29 cellular contexts compared by ENCODE assay signal in genomic region chr1:206653715-206654459, GRCh38. TPM values are rescaled to one million over a fixed set of nuclear protein-coding genes. Genes with fewer than 3 reads are reported as not detected.
DNase-seq lines count a peak whose midpoint lies in the region; ATAC-seq and TF ChIP-seq lines count a peak whose summit lies in the region.
"Had no signal": no experiment of that assay in that cellular context is flagged by ENCODE, and none has a peak within 500 bp of the region (broad histone marks: within the 10 kb centered on the region; RNA-seq: fewer than 3 reads in every experiment).

No MANE protein-coding gene starts in this region.

- no peaks in the 10 kb centered on the region for H3K27me3 ChIP-seq in heart right ventricle
- no peaks in the 10 kb centered on the region for H3K27me3 ChIP-seq in body of pancreas
- H3K27me3 ChIP-seq in subcutaneous abdominal adipose tissue (ENCODE audit: control insufficient read depth in 5 of 5, insufficient read depth in 4 of 5, low read length in 5 of 5): peaks cover 0 to 4% (median 0%) of the 10 kb centered on the region in 5 donors
- peaks cover 0 to 12% of the 10 kb centered on the region in 2 experiments for H3K27me3 ChIP-seq in mesenchymal stem cell (ENCODE audit: control insufficient read depth in 1 of 2, insufficient read depth in 1 of 2, low read length in 2 of 2)
- H3K27me3 ChIP-seq: SJSA1 had no signal

- no peak overlapping the region for H2BK120ac ChIP-seq in mesenchymal stem cell (ENCODE audit: low read depth, low read length)

- TF ChIP-seq CTCF in heart right ventricle (IDR thresholded peaks at IDR 0.05): no peak
- no peak for TF ChIP-seq CTCF in body of pancreas (IDR thresholded peaks at IDR 0.05)

- H3K36me3 ChIP-seq in heart right ventricle (peaks cover 0 to 13% (median 0%) of the 10 kb centered on the region in 9 donors), body of pancreas (replicated peaks in 1 of 2; ENCODE audit: insufficient read depth in 1 of 2, low read depth in 2 of 2) (no peaks in the 10 kb centered on the region), subcutaneous abdominal adipose tissue (ENCODE audit: control insufficient read depth in 5 of 5, insufficient read depth in 5 of 5, low read length in 5 of 5) (peaks cover 0 to 7% (median 0%) of the 10 kb centered on the region in 5 donors), mesenchymal stem cell (ENCODE audit: control insufficient read depth in 1 of 2, insufficient read depth in 2 of 2, low read depth in 1 of 2, low read length in 2 of 2) (peaks cover 6 to 61% of the 10 kb centered on the region in 2 experiments)

- H3K79me1 ChIP-seq in mesenchymal stem cell (replicated peaks; ENCODE audit: low read length, poor library complexity, severe bottlenecking): peaks cover 2% of the 10 kb centered on the region

- H2AFZ ChIP-seq in mesenchymal stem cell (ENCODE audit: low read depth, low read length): no peak overlapping the region
- H2AFZ ChIP-seq: PC-9 had no signal

- no peak for DNase-seq in heart right ventricle
- no peak for DNase-seq in Right ventricle myocardium inferior (ENCODE audit: missing footprints)
- no peak for DNase-seq in body of pancreas
- DNase-seq in mesenchymal stem cell: no peak
- DNase-seq in SW480 (ENCODE audit: low spot score): no peak
- no peak for DNase-seq in NOMO-1 treated with DMSO at 0.1 percent for 48 hours (lab: John Stamatoyannopoulos, UW; ENCODE audit: unreplicated experiment)
- DNase-seq: Caco-2; CD8-positive, alpha-beta T cell; DMS79; EL; GDM1; IMR-90; NCI-H1048; NCI-H1417; NCI-H1694; NCI-H2029 treated with DMSO at 0.1 percent for 48 hours; NCI-H446 treated with DMSO at 0.1 percent for 48 hours; NCI-H526; NCI-H82; NK-92 treated with Interleukin-12 subunit alpha and Interleukin-12 subunit beta, amount 100 ng/mL, for 24 hours; PC-9; Right ventricle myocardium superior had no signal

- no peak overlapping the region for H3K4me2 ChIP-seq in mesenchymal stem cell (ENCODE audit: low read length, poor library complexity, severe bottlenecking)
- H3K4me2 ChIP-seq: PC-9 had no signal

- H3K4me3 ChIP-seq in heart right ventricle (no peak overlapping the region), body of pancreas (no peak overlapping the region), subcutaneous abdominal adipose tissue (ENCODE audit: low read depth in 1 of 5, low read length in 5 of 5) (no peak overlapping the region), mesenchymal stem cell (ENCODE audit: insufficient read depth in 1 of 2, low read depth in 1 of 2, low read length in 2 of 2) (no peak overlapping the region)
- H3K4me3 ChIP-seq: GM12878, PC-9, SJSA1 had no signal

- ATAC-seq in heart right ventricle (peak in 2 of 8 donors; percentile 13 to 24), Right ventricle myocardium inferior (no peak), body of pancreas (peak; percentile 29), esophagus mucosa (peak; percentile 81)
- ATAC-seq: CD8-positive, alpha-beta T cell; GM12878; HCT116 had no signal

- H4K8ac ChIP-seq in mesenchymal stem cell (ENCODE audit: low read length): no peak overlapping the region

- H3K14ac ChIP-seq in mesenchymal stem cell (ENCODE audit: low read length in 2 of 2): no peak overlapping the region

- 57 to 66% methylated on average over 7 of the region's 7 CpGs for WGBS in heart right ventricle, 2 donors
- WGBS in body of pancreas, 2 donors: 61 to 75% methylated on average over 7 of the region's 7 CpGs
- WGBS in mesenchymal stem cell: 100% methylated on average over 6 of the region's 7 CpGs

- no peak overlapping the region for H3K18ac ChIP-seq in mesenchymal stem cell (ENCODE audit: low read depth in 1 of 2, low read length in 2 of 2)

- intact Hi-C loops in heart right ventricle (cut with DNase I) (loop anchor here in 3 of 10 donors (2.0 to 10.0 kb wide), 2 partner anchors 17 to 71 kb away; no protein-coding TSS in a partner anchor), Right ventricle myocardium inferior (cut with DNase I) (loop anchor here (2.0 kb wide), 1 partner anchor 19 kb away; the partner anchor contains the start of gene DYRK3), body of pancreas (cut with DNase I) (no loop called here)

- H2BK12ac ChIP-seq in mesenchymal stem cell (ENCODE audit: low read length in 2 of 2): no peak overlapping the region

- H4K91ac ChIP-seq in mesenchymal stem cell (ENCODE audit: low read length): no peak overlapping the region

- H2BK15ac ChIP-seq in mesenchymal stem cell (ENCODE audit: low read depth, poor library complexity, severe bottlenecking): no peak overlapping the region

- no peak overlapping the region for H3K23ac ChIP-seq in mesenchymal stem cell (ENCODE audit: low read length in 2 of 2)

- peak overlapping the region in 9 of 10 donors; percentile 12 to 96 (median 61) for H3K27ac ChIP-seq in heart right ventricle
- peak overlapping the region in 3 of 4 donors; percentile 57 to 76 (median 64) for H3K27ac ChIP-seq in body of pancreas
- H3K27ac ChIP-seq in subcutaneous abdominal adipose tissue (ENCODE audit: low read depth, low read length): peak overlapping the region; percentile 78
- H3K27ac ChIP-seq in mesenchymal stem cell (ENCODE audit: low read length, poor library complexity, severe bottlenecking): no peak overlapping the region
- H3K27ac ChIP-seq: C4-2B, KMS-11, PC-9, SJSA1 had no signal

- H3K4me1 ChIP-seq in heart right ventricle (peaks cover 40 to 100% (median 81%) of the 10 kb centered on the region in 9 donors), body of pancreas (peaks cover 55% of the 10 kb centered on the region), subcutaneous abdominal adipose tissue (ENCODE audit: control insufficient read depth in 5 of 5, insufficient read depth in 5 of 5, low read length in 5 of 5) (peaks cover 5 to 84% (median 47%) of the 10 kb centered on the region in 5 donors), mesenchymal stem cell (ENCODE audit: control insufficient read depth, insufficient read depth, low read depth, low read length) (peaks cover 3% of the 10 kb centered on the region)
- H3K4me1 ChIP-seq: Caco-2, SJSA1 had no signal

- H3K9me3 ChIP-seq in heart right ventricle (no peaks in the 10 kb centered on the region), body of pancreas (no peaks in the 10 kb centered on the region), subcutaneous abdominal adipose tissue (ENCODE audit: control insufficient read depth in 5 of 5, low read length in 5 of 5) (no peaks in the 10 kb centered on the region), mesenchymal stem cell (ENCODE audit: control insufficient read depth, low read length) (no peaks in the 10 kb centered on the region)
- H3K9me3 ChIP-seq: Caco-2, SJSA1 had no signal

- no peak overlapping the region for H3K9ac ChIP-seq in subcutaneous abdominal adipose tissue (ENCODE audit: low read length in 5 of 5)
- no peak overlapping the region for H3K9ac ChIP-seq in mesenchymal stem cell (ENCODE audit: low read length)
- H3K9ac ChIP-seq: KMS-11 had no signal

- H3K4ac ChIP-seq in mesenchymal stem cell (ENCODE audit: low read depth in 1 of 2, low read length in 2 of 2): no peak overlapping the region

- no peak for TF ChIP-seq POLR2A in body of pancreas (IDR thresholded peaks at IDR 0.05)

- H2AK5ac ChIP-seq in mesenchymal stem cell (ENCODE audit: low read length, severe bottlenecking): no peak overlapping the region

- H2BK5ac ChIP-seq in mesenchymal stem cell (ENCODE audit: low read depth, low read length, poor library complexity, severe bottlenecking): no peak overlapping the region

RNA-seq across cellular contexts. Expression of gene DYRK3, which starts 18.6 kb away (rescaled TPM):
- 10 to 100 TPM; 10.4 to 27.9 (median 20.8) TPM for total RNA-seq in heart right ventricle
- 10 to 100 TPM in 1 of 2 donors, 1 to 10 TPM in 1; 4.1 to 31.1 TPM for polyA plus RNA-seq in heart right ventricle
- total RNA-seq in Right ventricle myocardium inferior: 21.9 TPM
- total RNA-seq in body of pancreas: 1 to 10 TPM; 1.6 to 4.7 TPM
- 6.1 TPM for total RNA-seq in esophagus mucosa
- polyA plus RNA-seq in mesenchymal stem cell (2013, experiment 1 of 2): 12.2 TPM
- polyA plus RNA-seq in mesenchymal stem cell (2013, experiment 2 of 2): 12.4 TPM
- total RNA-seq: Caco-2 had no signal

RNA-seq across cellular contexts. Expression of gene MAPKAPK2, which starts 30.8 kb away (rescaled TPM):
- total RNA-seq in heart right ventricle (100 to 1,000 TPM; 169 to 323 (median 224) TPM), Right ventricle myocardium inferior (214 TPM), body of pancreas (10 to 100 TPM; 29.1 to 46.5 TPM), esophagus mucosa (47.3 TPM)
- polyA plus RNA-seq in heart right ventricle: 100 to 1,000 TPM; 101 to 144 TPM
- 73.7 TPM for polyA plus RNA-seq in mesenchymal stem cell (2013, experiment 1 of 2)
- 75.7 TPM for polyA plus RNA-seq in mesenchymal stem cell (2013, experiment 2 of 2)

RNA-seq across cellular contexts. Expression of gene EIF2D, which starts 41.6 kb away (rescaled TPM):
- total RNA-seq in heart right ventricle: 10 to 100 TPM; 26.1 to 32.2 (median 29.5) TPM
- polyA plus RNA-seq in heart right ventricle: 10 to 100 TPM; 16.8 to 35.6 TPM
- total RNA-seq in Right ventricle myocardium inferior: 26.0 TPM
- total RNA-seq in body of pancreas: 10 to 100 TPM; 25.9 to 55.4 TPM
- total RNA-seq in esophagus mucosa: 41.8 TPM
- 35.2 TPM for polyA plus RNA-seq in mesenchymal stem cell (2013, experiment 1 of 2)
- 37.7 TPM for polyA plus RNA-seq in mesenchymal stem cell (2013, experiment 2 of 2)
